In genomic region chr3:16090013-16090412, GRCh38 we compare ENCODE assay signal across 12 cellular contexts.
DNase-seq lines count a peak whose midpoint lies in the region; ATAC-seq and TF ChIP-seq lines count a peak whose summit lies in the region.
"Had no signal": no experiment of that assay in that cellular context is flagged by ENCODE, and none has a peak within 500 bp of the region (broad histone marks: within the 10 kb centered on the region; RNA-seq: fewer than 3 reads in every experiment).

No MANE protein-coding gene starts in this region.

- H3K9me2 ChIP-seq in HCT116 (ENCODE audit: insufficient read depth): no peaks in the 10 kb centered on the region

- H3K36me3 ChIP-seq in HCT116 (ENCODE audit: control insufficient read depth in 1 of 2, insufficient read depth in 2 of 2, low read length in 2 of 2): no peaks in the 10 kb centered on the region
- H3K36me3 ChIP-seq in ascending aorta: no peaks in the 10 kb centered on the region
- no peaks in the 10 kb centered on the region for H3K36me3 ChIP-seq in tibial artery
- no peaks in the 10 kb centered on the region for H3K36me3 ChIP-seq in prostate gland

- H3K27ac ChIP-seq in HCT116 (ENCODE audit: low read depth, low read length) (no peak overlapping the region), ascending aorta (peak overlapping the region; percentile 24 to 28), tibial artery (peak overlapping the region; percentile 41 to 45), prostate gland (no peak overlapping the region)

- POLR2A ChIA-PET in HCT116 (lab: Charles Lee): no interaction called here

- BruUV-seq in HCT116 (replicated peaks; lab: Mats Ljungman, UMichigan): no TSS peak

- H3K4me2 ChIP-seq in HCT116 (ENCODE audit: low read length): peak overlapping the region; percentile 30

- H3K79me2 ChIP-seq in HCT116 (ENCODE audit: insufficient read depth, low read length): no peaks in the 10 kb centered on the region

- H3K27me3 ChIP-seq in HCT116 (ENCODE audit: insufficient read depth, low read length) (no peaks in the 10 kb centered on the region), ascending aorta (no peaks in the 10 kb centered on the region), tibial artery (no peaks in the 10 kb centered on the region), prostate gland (replicated peaks; ENCODE audit: insufficient read depth) (no peaks in the 10 kb centered on the region)

- H3K9me3 ChIP-seq in HCT116 (ENCODE audit: control insufficient read depth in 1 of 2, insufficient read depth in 1 of 2, low read depth in 1 of 2, low read length in 2 of 2) (no peaks in the 10 kb centered on the region), ascending aorta (no peaks in the 10 kb centered on the region), tibial artery (no peaks in the 10 kb centered on the region), prostate gland (no peaks in the 10 kb centered on the region)

- no peak for TF ChIP-seq CTCF in HCT116 (IDR thresholded peaks at IDR 0.05 in 2 of 3, conservative IDR thresholded peaks at IDR 0.05 in 1 of 3; ENCODE audit: borderline replicate concordance in 1 of 3, insufficient read depth in 1 of 3, low read depth in 2 of 3, low read length in 2 of 3)
- TF ChIP-seq CTCF in ascending aorta (IDR thresholded peaks at IDR 0.05): no peak
- no peak for TF ChIP-seq CTCF in tibial artery (IDR thresholded peaks at IDR 0.05)
- no peak for TF ChIP-seq CTCF in prostate gland (IDR thresholded peaks at IDR 0.05)

- intact Hi-C loops in HCT116 (cut with micrococcal nuclease): no loop called here
- intact Hi-C loops in ascending aorta (cut with DNase I): no loop called here
- intact Hi-C loops in tibial artery (cut with DNase I; ENCODE audit: low total_unique reads): no loop called here
- intact Hi-C loops in prostate gland (cut with DNase I): no loop called here
- intact Hi-C loops in sciatic nerve (cut with DNase I): no loop called here

- H3K4me3 ChIP-seq in HCT116 (replicated peaks in 1 of 2; ENCODE audit: low read depth in 1 of 2, low read length in 2 of 2) (no peak overlapping the region), ascending aorta (no peak overlapping the region), tibial artery (no peak overlapping the region), prostate gland (no peak overlapping the region)

- ATAC-seq in HCT116 (no peak), sciatic nerve (no peak)
- ATAC-seq: left ventricle myocardium superior had no signal

- H3K9ac ChIP-seq in HCT116 (ENCODE audit: low read length): no peak overlapping the region

- H3K4me1 ChIP-seq in HCT116 (ENCODE audit: control insufficient read depth in 1 of 2, insufficient read depth in 2 of 2, low read length in 2 of 2): peaks cover 5 to 13% of the 10 kb centered on the region in 2 experiments; a peak in 3 of 4 replicates
- peaks cover 4 to 22% of the 10 kb centered on the region in 2 donors for H3K4me1 ChIP-seq in ascending aorta
- peaks cover 0 to 43% (median 25%) of the 10 kb centered on the region in 4 donors for H3K4me1 ChIP-seq in tibial artery
- no peaks in the 10 kb centered on the region for H3K4me1 ChIP-seq in prostate gland (replicated peaks)

- TF ChIP-seq POLR2A in HCT116 (IDR thresholded peaks at IDR 0.05; ENCODE audit: borderline replicate concordance, extremely low read depth, insufficient read depth, insufficient read length) (no peak), prostate gland (IDR thresholded peaks at IDR 0.05) (no peak)

- DNase-seq in HCT116 (ENCODE audit: low read depth, low spot score) (no peak), ascending aorta (ENCODE audit: low spot score in 2 of 2) (peak in 1 of 2 donors; percentile 70), hepatic stellate cell (ENCODE audit: low spot score) (peak; percentile 80), tibial artery (no peak), activated T-cell treated with anti-CD3 and anti-CD28 coated beads for 4 hours (no peak), prostate gland (ENCODE audit: low spot score) (no peak), sciatic nerve (ENCODE audit: low spot score) (no peak), germinal center (ENCODE audit: low spot score) (no peak)
- DNase-seq: amygdala, foreskin melanocyte, left ventricle myocardium superior, NCI-H748 treated with DMSO at 0.1 percent for 48 hours had no signal

- CTCF ChIA-PET in HCT116 (lab: Charles Lee): no interaction called here

- peak overlapping the region; percentile 28 for H2AFZ ChIP-seq in HCT116 (ENCODE audit: low read depth, low read length, poor library complexity, severe bottlenecking)

- 19% methylated on average over 1 of the region's 1 CpG for WGBS in prostate gland

- H4K20me1 ChIP-seq in HCT116 (ENCODE audit: insufficient read depth): no peaks in the 10 kb centered on the region

- RAD21 ChIA-PET in HCT116 (lab: Charles Lee; ENCODE audit: low non-redundant PET in 1 of 2, low total read pairs in 2 of 2, uncharacterized antibody in 2 of 2, unreplicated experiment in 2 of 2): no interaction called here

- TF ChIP-seq RAD21 in HCT116 (IDR thresholded peaks at IDR 0.05; ENCODE audit: low read depth): no peak

TF ChIP-seq in HCT116, 20 proteins besides CTCF, POLR2A, EP300 and RAD21:
- TF ChIP-seq FOSL1 (IDR thresholded peaks at IDR 0.05; ENCODE audit: low read depth) (peak; percentile 36; the same call in 1 of the 2 replicates), CEBPB (IDR thresholded peaks at IDR 0.05; ENCODE audit: low read depth) (no peak), SRF (IDR thresholded peaks at IDR 0.05; ENCODE audit: low read depth) (no peak), JUND (IDR thresholded peaks at IDR 0.05) (peak; percentile 30; the same call in 1 of the 2 replicates), ELF1 (IDR thresholded peaks at IDR 0.05; ENCODE audit: borderline replicate concordance, low read depth) (no peak), EZH2phosphoT487 (IDR thresholded peaks at IDR 0.05; ENCODE audit: borderline replicate concordance) (no peak), SP1 (IDR thresholded peaks at IDR 0.05; ENCODE audit: low read depth) (peak; percentile 35; the same call in 1 of the 2 replicates), MAX (IDR thresholded peaks at IDR 0.05) (peak; percentile 36; the same call in 1 of the 2 replicates)
- TF ChIP-seq, protein P1, sequence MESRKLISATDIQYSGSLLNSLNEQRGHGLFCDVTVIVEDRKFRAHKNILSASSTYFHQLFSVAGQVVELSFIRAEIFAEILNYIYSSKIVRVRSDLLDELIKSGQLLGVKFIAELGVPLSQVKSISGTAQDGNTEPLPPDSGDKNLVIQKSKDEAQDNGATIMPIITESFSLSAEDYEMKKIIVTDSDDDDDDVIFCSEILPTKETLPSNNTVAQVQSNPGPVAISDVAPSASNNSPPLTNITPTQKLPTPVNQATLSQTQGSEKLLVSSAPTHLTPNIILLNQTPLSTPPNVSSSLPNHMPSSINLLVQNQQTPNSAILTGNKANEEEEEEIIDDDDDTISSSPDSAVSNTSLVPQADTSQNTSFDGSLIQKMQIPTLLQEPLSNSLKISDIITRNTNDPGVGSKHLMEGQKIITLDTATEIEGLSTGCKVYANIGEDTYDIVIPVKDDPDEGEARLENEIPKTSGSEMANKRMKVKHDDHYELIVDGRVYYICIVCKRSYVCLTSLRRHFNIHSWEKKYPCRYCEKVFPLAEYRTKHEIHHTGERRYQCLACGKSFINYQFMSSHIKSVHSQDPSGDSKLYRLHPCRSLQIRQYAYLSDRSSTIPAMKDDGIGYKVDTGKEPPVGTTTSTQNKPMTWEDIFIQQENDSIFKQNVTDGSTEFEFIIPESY (IDR thresholded peaks at IDR 0.05; ENCODE audit: extremely low read depth, insufficient replicate concordance, low read length): no peak
TF ChIP-seq in HCT116: peak in this region for 4.

Comparison
In these comparisons a context has a peak if more than half of its experiments do, and no peak if none do; other contexts are left out.
1. H3K27ac ChIP-seq: peak in ascending aorta (2 of 2) and tibial artery (2 of 2); none in HCT116 (single experiment) and prostate gland (0 of 2).